8 cellular contexts compared by ENCODE assay signal in genomic region chr7:112207765-112208164, GRCh38. TPM values are rescaled to one million over a fixed set of nuclear protein-coding genes. Genes with fewer than 3 reads are reported as not detected.
DNase-seq lines count a peak whose midpoint lies in the region; ATAC-seq, FAIRE-seq and TF ChIP-seq lines count a peak whose summit lies in the region.
"Had no signal": no experiment of that assay in that cellular context is flagged by ENCODE, and none has a peak within 500 bp of the region (broad histone marks: within the 10 kb centered on the region; RNA-seq: fewer than 3 reads in every experiment).

No MANE protein-coding gene starts in this region.

- no peaks in the 10 kb centered on the region for H3K9me3 Mint-ChIP-seq in endodermal cell

- H3K27me3 ChIP-seq in GM23248 (replicated peaks; ENCODE audit: insufficient read depth) (no peaks in the 10 kb centered on the region), OCI-LY3 (ENCODE audit: low read depth, low read length) (peaks cover 18% of the 10 kb centered on the region), endodermal cell (ENCODE audit: control insufficient read depth, insufficient read depth, low read length, poor library complexity, severe bottlenecking) (no peaks in the 10 kb centered on the region), neuron (ENCODE audit: insufficient read depth, low read length) (no peaks in the 10 kb centered on the region)

- H3F3A ChIP-seq in GM23248 (ENCODE audit: insufficient read depth) = peaks cover 13% of the 10 kb centered on the region; the same call in 1 of the 2 replicates

- H3K27ac Mint-ChIP-seq in endodermal cell = no peak overlapping the region

- H3K4me2 ChIP-seq in GM23248 (ENCODE audit: unreplicated experiment) = peak overlapping the region; percentile 97
- peak overlapping the region; percentile 69 for H3K4me2 ChIP-seq in OCI-LY3 (ENCODE audit: low read length)

- H3K4me1 Mint-ChIP-seq in endodermal cell = peaks cover 28% of the 10 kb centered on the region

- no peaks in the 10 kb centered on the region for H3K36me3 ChIP-seq in GM23248 (ENCODE audit: low read depth)
- H3K36me3 ChIP-seq in OCI-LY3 (replicated peaks; ENCODE audit: low read depth, low read length) = no peaks in the 10 kb centered on the region
- H3K36me3 ChIP-seq in endodermal cell (ENCODE audit: control insufficient read depth, insufficient read depth, low read length) = no peaks in the 10 kb centered on the region
- no peaks in the 10 kb centered on the region for H3K36me3 ChIP-seq in neuron (ENCODE audit: insufficient read depth, low read length)

- peaks cover 5% of the 10 kb centered on the region; the same call in 1 of the 2 replicates for H4K20me1 ChIP-seq in GM23248 (ENCODE audit: insufficient read depth)
- H4K20me1 ChIP-seq in OCI-LY3 (ENCODE audit: insufficient read depth, low read length) = 0 out of 2 replicates have a peak, but pooled peaks cover 5% of the 10 kb centered on the region

- TF ChIP-seq CTCF in OCI-LY3 (IDR thresholded peaks at IDR 0.05; ENCODE audit: low read depth, low read length) = no peak
- no peak for TF ChIP-seq CTCF in endodermal cell (conservative IDR thresholded peaks at IDR 0.05)
- no peak for TF ChIP-seq CTCF in D721Med (IDR thresholded peaks at IDR 0.05; ENCODE audit: insufficient read depth, missing control alignments)

- H3K4me3 Mint-ChIP-seq in endodermal cell = peak overlapping the region; percentile 93

- H3K36me3 Mint-ChIP-seq in endodermal cell (ENCODE audit: low read depth) = no peaks in the 10 kb centered on the region

- no peak for ATAC-seq in GM19324 (IDR thresholded peaks at IDR 0.05; ENCODE audit: low FRiP score, unreplicated experiment)

- H3K9me3 ChIP-seq in GM23248 (ENCODE audit: low read depth) = no peaks in the 10 kb centered on the region
- H3K9me3 ChIP-seq in OCI-LY3 (ENCODE audit: insufficient read depth, low read length) = no peaks in the 10 kb centered on the region
- H3K9me3 ChIP-seq in endodermal cell (ENCODE audit: control insufficient read depth, low read length) = no peaks in the 10 kb centered on the region
- no peaks in the 10 kb centered on the region for H3K9me3 ChIP-seq in neuron (ENCODE audit: low read length)

- in situ Hi-C loops in GM23248 (cut with MboI) = no loop called here

- no peak overlapping the region; the same call in 1 of the 2 replicates for H3K9ac ChIP-seq in GM23248
- H3K9ac ChIP-seq in OCI-LY3 (ENCODE audit: low read length) = no peak overlapping the region
- no peak overlapping the region for H3K9ac ChIP-seq in endodermal cell (ENCODE audit: extremely low read depth, low read length, poor library complexity, severe bottlenecking)

- H3K27ac ChIP-seq in GM23248 (no peak overlapping the region), OCI-LY3 (ENCODE audit: low read length) (no peak overlapping the region), endodermal cell (ENCODE audit: low read depth, low read length) (no peak overlapping the region)

- H3K4me1 ChIP-seq in GM23248 (ENCODE audit: insufficient read depth) = peaks cover 28% of the 10 kb centered on the region
- H3K4me1 ChIP-seq in OCI-LY3 (ENCODE audit: low read length) = peaks cover 20% of the 10 kb centered on the region
- H3K4me1 ChIP-seq in endodermal cell (ENCODE audit: control insufficient read depth, insufficient read depth, low read length) = no peaks in the 10 kb centered on the region
- H3K4me1 ChIP-seq in neuron (ENCODE audit: insufficient read depth, low read length) = peaks cover 21% of the 10 kb centered on the region

- H2AFZ ChIP-seq in GM23248 = no peak overlapping the region
- no peak overlapping the region for H2AFZ ChIP-seq in OCI-LY3 (ENCODE audit: low read depth, low read length)
- H2AFZ ChIP-seq in neuron (ENCODE audit: low read depth, low read length) = no peak overlapping the region

- WGBS in GM23248 (ENCODE audit: low coverage in 1 of 2, low lambda C conversion rate in 2 of 2, missing lambda C conversion rate in 2 of 2), 2 experiments = 98 to 99% methylated on average over 6 of the region's 6 CpGs
- 90 to 94% methylated on average over 1 to 6 of the region's 6 CpGs for WGBS in endodermal cell (ENCODE audit: insufficient coverage in 1 of 2, insufficient read length in 1 of 2), 2 experiments

- no peaks in the 10 kb centered on the region for H3K9me2 ChIP-seq in GM23248 (ENCODE audit: insufficient read depth)

- H3K4me3 ChIP-seq in GM23248 (peak overlapping the region; percentile 97; the same call in 1 of the 2 replicates), OCI-LY3 (ENCODE audit: low read length) (peak overlapping the region; percentile 95), endodermal cell (ENCODE audit: low read length) (peak overlapping the region; percentile 98), neuron (ENCODE audit: low read length) (peak overlapping the region; percentile 88)

- no peak for DNase-seq in GM23248
- no peak for DNase-seq in endodermal cell
- no peak for DNase-seq in NCI-H526 (lab: John Stamatoyannopoulos, UW)
- DNase-seq in D721Med (ENCODE audit: insufficient read length, low spot score) = no peak
- DNase-seq: NCI-H1694 treated with DMSO at 0.1 percent for 48 hours had no signal

- no peaks in the 10 kb centered on the region for H3K27me3 Mint-ChIP-seq in endodermal cell (ENCODE audit: insufficient read depth)

- H3K79me2 ChIP-seq in GM23248 (ENCODE audit: insufficient read depth) (peaks cover 73% of the 10 kb centered on the region), OCI-LY3 (ENCODE audit: low read length) (peaks cover 19% of the 10 kb centered on the region)

- no peak for FAIRE-seq in D721Med (lab: Jason Lieb, UNC)

RNA-seq across cellular contexts. Expression of gene ZNF277, which starts 1.3 kb away (rescaled TPM):
- total RNA-seq in GM23248 (2014; rRNA removed; shearing (Covaris generic)) = 25.1 and 29.6 TPM in 2 replicates
- 10.0 and 11.5 TPM in 2 replicates for polyA plus RNA-seq in GM23248 (2016; fragmentation: Nextera tagmentation; extraction: Ambion mirVana)
- 10 to 100 TPM; 20.3 to 20.4 TPM for total RNA-seq in endodermal cell
- 34.4 TPM for polyA plus RNA-seq in endodermal cell (2013, experiment 1 of 2)
- 36.0 TPM for polyA plus RNA-seq in endodermal cell (2013, experiment 2 of 2)

RNA-seq across cellular contexts. Expression of gene DOCK4, which starts 1.6 kb away (rescaled TPM):
- 3.7 and 5.0 TPM in 2 replicates for total RNA-seq in GM23248 (2014; rRNA removed; shearing (Covaris generic))
- 2.0 and 2.1 TPM in 2 replicates for polyA plus RNA-seq in GM23248 (2016; fragmentation: Nextera tagmentation; extraction: Ambion mirVana)
- total RNA-seq in endodermal cell = 10 to 100 TPM; 11.2 to 15.3 TPM
- 23.2 TPM for polyA plus RNA-seq in endodermal cell (2013, experiment 1 of 2)
- polyA plus RNA-seq in endodermal cell (2013, experiment 2 of 2) = 25.1 TPM
